8 cellular contexts compared by ENCODE assay signal in the genomic region with DNA sequence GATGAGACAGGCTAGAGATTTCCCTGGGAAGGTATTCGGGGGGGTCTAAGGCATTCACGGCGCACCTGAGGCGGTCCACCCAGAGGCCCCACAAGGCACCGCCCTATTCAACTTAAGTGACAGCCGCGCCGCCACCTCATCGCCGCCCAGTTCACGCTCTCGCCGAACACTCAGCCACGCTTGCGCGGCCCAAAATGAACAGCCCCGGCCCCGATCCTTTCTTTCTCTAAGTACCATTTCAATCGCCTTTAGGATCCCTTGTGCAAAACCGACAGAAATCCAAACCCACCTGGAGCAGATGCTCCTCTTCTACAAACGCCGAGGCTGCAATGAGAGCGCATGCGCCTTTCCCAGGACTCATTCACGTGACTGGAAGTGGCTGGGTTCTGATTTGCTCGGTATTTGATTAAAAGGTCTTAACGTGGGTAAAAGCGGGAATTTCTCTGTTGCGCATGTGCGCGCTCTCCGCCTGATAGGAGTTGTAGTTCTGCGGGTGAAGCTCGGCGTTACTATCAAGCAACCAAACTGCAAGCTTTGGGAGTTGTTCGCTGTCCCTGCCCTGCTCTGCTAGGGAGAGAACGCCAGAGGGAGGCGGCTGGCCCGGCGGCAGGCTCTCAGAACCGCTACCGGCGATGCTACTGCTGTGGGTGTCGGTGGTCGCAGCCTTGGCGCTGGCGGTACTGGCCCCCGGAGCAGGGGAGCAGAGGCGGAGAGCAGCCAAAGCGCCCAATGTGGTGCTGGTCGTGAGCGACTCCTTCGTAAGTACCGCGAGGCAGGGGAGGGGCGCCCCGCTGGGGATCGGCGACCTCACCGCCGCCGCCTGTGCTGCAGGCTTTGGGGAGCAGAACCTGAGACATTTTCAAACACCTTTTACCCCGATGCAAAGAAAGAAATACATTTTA. TPM values are rescaled to one million over a fixed set of nuclear protein-coding genes. Genes with fewer than 3 reads are reported as not detected.
DNase-seq lines count a peak whose midpoint lies in the region; ATAC-seq and TF ChIP-seq lines count a peak whose summit lies in the region.

A gene with protein sequence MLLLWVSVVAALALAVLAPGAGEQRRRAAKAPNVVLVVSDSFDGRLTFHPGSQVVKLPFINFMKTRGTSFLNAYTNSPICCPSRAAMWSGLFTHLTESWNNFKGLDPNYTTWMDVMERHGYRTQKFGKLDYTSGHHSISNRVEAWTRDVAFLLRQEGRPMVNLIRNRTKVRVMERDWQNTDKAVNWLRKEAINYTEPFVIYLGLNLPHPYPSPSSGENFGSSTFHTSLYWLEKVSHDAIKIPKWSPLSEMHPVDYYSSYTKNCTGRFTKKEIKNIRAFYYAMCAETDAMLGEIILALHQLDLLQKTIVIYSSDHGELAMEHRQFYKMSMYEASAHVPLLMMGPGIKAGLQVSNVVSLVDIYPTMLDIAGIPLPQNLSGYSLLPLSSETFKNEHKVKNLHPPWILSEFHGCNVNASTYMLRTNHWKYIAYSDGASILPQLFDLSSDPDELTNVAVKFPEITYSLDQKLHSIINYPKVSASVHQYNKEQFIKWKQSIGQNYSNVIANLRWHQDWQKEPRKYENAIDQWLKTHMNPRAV (plus strand): TSS at position 455 of the 902 bp plus-strand sequence. CDS start 178 bp downstream, at position 633.
A gene (minus strand): TSS at position 331 of the 902 bp plus-strand sequence. CDS start 7,827 bp downstream, outside the sequence.

- peaks cover 4% of the 10 kb centered on the region for H3K36me3 Mint-ChIP-seq in natural killer cell treated with Interleukin-12 subunit alpha and Interleukin-12 subunit beta and Interleukin-15 and Interleukin-18, amount 100 ng/mL, for 72 hours

- no peaks in the 10 kb centered on the region for H3K9me3 Mint-ChIP-seq in natural killer cell treated with Interleukin-12 subunit alpha and Interleukin-12 subunit beta and Interleukin-15 and Interleukin-18, amount 100 ng/mL, for 72 hours

- peak; percentile 92 to 93 for ATAC-seq in natural killer cell treated with Interleukin-12 subunit alpha and Interleukin-12 subunit beta and Interleukin-15 and Interleukin-18, amount 100 ng/mL, for 72 hours
- peak; percentile 89 for ATAC-seq in stimulated activated naive CD8-positive, alpha-beta T cell treated with anti-CD3 and anti-CD28 coated beads, Interleukin-15, Interleukin-2, amounts not matched to agents 100 U/mL and 50 U/mL, for 24 hours

- H3K4me3 ChIP-seq in fibroblast of pulmonary artery (replicated peaks; ENCODE audit: low read depth, low read length) = peak within 1 kb of the TSS; percentile 94

- TF ChIP-seq CTCF in LNCAP (IDR thresholded peaks at IDR 0.05) = peak; percentile 38; the same call in 1 of the 2 replicates
- TF ChIP-seq CTCF in fibroblast of pulmonary artery (IDR thresholded peaks at IDR 0.05; ENCODE audit: low read length, missing control alignments) = peak; percentile 52

- H3K4me3 Mint-ChIP-seq in natural killer cell treated with Interleukin-12 subunit alpha and Interleukin-12 subunit beta and Interleukin-15 and Interleukin-18, amount 100 ng/mL, for 72 hours = peak within 1 kb of the TSS; percentile 98

- peak within 1 kb of the TSS; percentile 92 to 94 for H3K27ac Mint-ChIP-seq in natural killer cell treated with Interleukin-12 subunit alpha and Interleukin-12 subunit beta and Interleukin-15 and Interleukin-18, amount 100 ng/mL, for 72 hours

- DNase-seq in EL = peak; percentile 99
- peak; percentile 80 for DNase-seq in GOT3 (lab: John Stamatoyannopoulos, UW)
- peak; percentile 99 for DNase-seq in RPMI8226
- peak; percentile 84 for DNase-seq in activated T-helper 9 cell treated with anti-CD3 and anti-CD28 coated beads, Interleukin-2, amount 50 U/mL, for 16 hours (ENCODE audit: low read depth)
- peak; percentile 100 for DNase-seq in fibroblast of pulmonary artery (ENCODE audit: low read depth)
- peak; percentile 90 for DNase-seq in natural killer cell treated with Interleukin-12 subunit alpha and Interleukin-12 subunit beta and Interleukin-15 and Interleukin-18, amount 100 ng/mL, for 72 hours (ENCODE audit: low spot score)
- peak; percentile 87 for DNase-seq in stimulated activated naive CD8-positive, alpha-beta T cell treated with anti-CD3 and anti-CD28 coated beads, Interleukin-15, Interleukin-2, amounts not matched to agents 100 U/mL and 50 U/mL, for 24 hours

- H3K4me1 Mint-ChIP-seq in natural killer cell treated with Interleukin-12 subunit alpha and Interleukin-12 subunit beta and Interleukin-15 and Interleukin-18, amount 100 ng/mL, for 72 hours (ENCODE audit: low read depth in 2 of 2) = peaks cover 30 to 35% of the 10 kb centered on the region in 2 donors

- H3K27me3 Mint-ChIP-seq in natural killer cell treated with Interleukin-12 subunit alpha and Interleukin-12 subunit beta and Interleukin-15 and Interleukin-18, amount 100 ng/mL, for 72 hours = no peaks in the 10 kb centered on the region

RNA-seq across cellular contexts. Expression of the first gene that starts in this region (rescaled TPM):
- total RNA-seq in natural killer cell treated with Interleukin-12 subunit alpha and Interleukin-12 subunit beta and Interleukin-15 and Interleukin-18, amount 100 ng/mL, for 72 hours = 1 to 10 TPM; 2.9 to 3.4 TPM

RNA-seq across cellular contexts. Expression of the second gene that starts in this region (rescaled TPM):
- total RNA-seq in natural killer cell treated with Interleukin-12 subunit alpha and Interleukin-12 subunit beta and Interleukin-15 and Interleukin-18, amount 100 ng/mL, for 72 hours = 10 to 100 TPM; 59.3 to 64.3 TPM

Comparison
In these comparisons a context has a peak if more than half of its experiments do, and no peak if none do; other contexts are left out.
1. Peak in every context shown above with its lines: DNase-seq, ATAC-seq and H3K4me3 ChIP-seq.